ENCODE assay signal across 17 cellular contexts in genomic region chr9:36218411-36218901, GRCh38. TPM values are rescaled to one million over a fixed set of nuclear protein-coding genes. Genes with fewer than 3 reads are reported as not detected.
DNase-seq lines count a peak whose midpoint lies in the region; ATAC-seq and TF ChIP-seq lines count a peak whose summit lies in the region.
"Had no signal": no experiment of that assay in that cellular context is flagged by ENCODE, and none has a peak within 500 bp of the region (broad histone marks: within the 10 kb centered on the region; RNA-seq: fewer than 3 reads in every experiment).

No MANE protein-coding gene starts in this region.

- peak; percentile 69 to 90 for ATAC-seq in activated T-cell treated with anti-CD3 and anti-CD28 coated beads, Interleukin-2, amount 50 U/mL, for 72 hours (replicated peaks in 1 of 2)
- no peak for ATAC-seq in GM19455 (IDR thresholded peaks at IDR 0.05; ENCODE audit: unreplicated experiment)
- ATAC-seq in GM21825 (IDR thresholded peaks at IDR 0.05; ENCODE audit: unreplicated experiment) = no peak
- ATAC-seq: PC-3 had no signal

- in situ Hi-C loops in G401 (cut with HindIII; ENCODE audit: low sequenced_read_pairs) = no loop called here

- H3K4me3 Mint-ChIP-seq in activated T-cell treated with anti-CD3 and anti-CD28 coated beads, Interleukin-2, amount 50 U/mL, for 72 hours = peak overlapping the region; percentile 39 to 44

- TF ChIP-seq POLR2A in sigmoid colon (IDR thresholded peaks at IDR 0.05) = no peak

- H3K4me1 ChIP-seq in sigmoid colon = peaks cover 0 to 31% (median 13%) of the 10 kb centered on the region in 4 donors

- H3K9me3 ChIP-seq in sigmoid colon = peaks cover 0 to 2% (median 0%) of the 10 kb centered on the region in 4 donors
- H3K9me3 ChIP-seq: stomach had no signal

- H3K9me3 Mint-ChIP-seq in activated T-cell treated with anti-CD3 and anti-CD28 coated beads, Interleukin-2, amount 50 U/mL, for 72 hours = peaks cover 0 to 2% of the 10 kb centered on the region in 2 donors

- WGBS in sigmoid colon, 2 donors = 79 to 86% methylated on average over 7 of the region's 7 CpGs

- peaks cover 9 to 34% of the 10 kb centered on the region in 2 donors for H3K36me3 Mint-ChIP-seq in activated T-cell treated with anti-CD3 and anti-CD28 coated beads, Interleukin-2, amount 50 U/mL, for 72 hours (ENCODE audit: insufficient read depth in 2 of 2)

- H3K27me3 Mint-ChIP-seq in activated T-cell treated with anti-CD3 and anti-CD28 coated beads, Interleukin-2, amount 50 U/mL, for 72 hours (ENCODE audit: low read depth) = no peaks in the 10 kb centered on the region

- H3K4me3 ChIP-seq in sigmoid colon = no peak overlapping the region
- H3K4me3 ChIP-seq: BLaER1 treated with 17β-estradiol and CSF1 and Interleukin-3, amounts not matched to agents 10 nM and 100 nM; lung; stomach had no signal

- peaks cover 24 to 88% (median 51%) of the 10 kb centered on the region in 4 donors for H3K36me3 ChIP-seq in sigmoid colon

- H3K4me1 Mint-ChIP-seq in activated T-cell treated with anti-CD3 and anti-CD28 coated beads, Interleukin-2, amount 50 U/mL, for 72 hours (ENCODE audit: low read depth) = peaks cover 40% of the 10 kb centered on the region

- peak overlapping the region; percentile 81 for H3K27ac Mint-ChIP-seq in activated T-cell treated with anti-CD3 and anti-CD28 coated beads, Interleukin-2, amount 50 U/mL, for 72 hours

- TF ChIP-seq EP300 in sigmoid colon (IDR thresholded peaks at IDR 0.05) = no peak

- no peak for TF ChIP-seq CTCF in sigmoid colon (IDR thresholded peaks at IDR 0.05)

- intact Hi-C loops in sigmoid colon (cut with DNase I) = no loop called here

- no peak overlapping the region for H3K27ac ChIP-seq in sigmoid colon
- H3K27ac ChIP-seq: BLaER1 treated with 17β-estradiol and CSF1 and Interleukin-3, amounts not matched to agents 10 nM and 100 nM; stomach had no signal

- DNase-seq in Ammon's horn (ENCODE audit: low spot score) (peak; percentile 50), G401 (ENCODE audit: low spot score) (peak; percentile 75), mucosa of gallbladder (ENCODE audit: low spot score) (peak; percentile 30), sigmoid colon (no peak)
- DNase-seq in activated T-cell treated with anti-CD3 and anti-CD28 coated beads, Interleukin-2, amount 50 U/mL, for 72 hours = peak in 1 of 2 donors; percentile 11
- no peak for DNase-seq in stimulated activated CD4-positive, alpha-beta T cell treated with anti-CD3 and anti-CD28 coated beads, Interleukin-1b, Interleukin-23, amount 100 ng/mL, for 48 hours
- DNase-seq: GDM1; Kasumi-1; PC-3; stimulated activated CD4-positive, alpha-beta T cell treated with anti-CD3 and anti-CD28 coated beads, Interleukin-2, amount 100 ng/mL, for 24 hours; stomach; T-helper 9 cell had no signal

- H3K27me3 ChIP-seq in sigmoid colon = no peaks in the 10 kb centered on the region
- H3K27me3 ChIP-seq: BLaER1 treated with 17β-estradiol and CSF1 and Interleukin-3, amounts not matched to agents 10 nM and 100 nM; stomach had no signal

RNA-seq across cellular contexts. Expression of gene CLTA, which starts 27.7 kb away (rescaled TPM):
- 630 and 665 TPM in 2 replicates for total RNA-seq in G401 (2014; rRNA removed; shearing (Covaris generic))
- 10 to 100 TPM; 86.8 to 91.6 TPM for total RNA-seq in activated T-cell treated with anti-CD3 and anti-CD28 coated beads, Interleukin-2, amount 50 U/mL, for 72 hours
- total RNA-seq in mucosa of gallbladder = 185 TPM
- total RNA-seq in sigmoid colon = 100 to 1,000 TPM; 151 to 176 (median 169) TPM
- 100 to 1,000 TPM; 293 to 299 (median 295) TPM for polyA plus RNA-seq in sigmoid colon

RNA-seq across cellular contexts. Expression of gene GNE, which starts 39.8 kb away (rescaled TPM):
- 16.4 and 29.0 TPM in 2 replicates for total RNA-seq in G401 (2014; rRNA removed; shearing (Covaris generic))
- total RNA-seq in activated T-cell treated with anti-CD3 and anti-CD28 coated beads, Interleukin-2, amount 50 U/mL, for 72 hours = 10 to 100 TPM; 19.1 to 19.5 TPM
- total RNA-seq in mucosa of gallbladder = 24.6 TPM
- total RNA-seq in sigmoid colon = 10 to 100 TPM; 22.5 to 28.2 (median 25.2) TPM
- 10 to 100 TPM; 44.3 to 74.0 (median 47.4) TPM for polyA plus RNA-seq in sigmoid colon

RNA-seq across cellular contexts. Expression of gene CCIN, which starts 49.3 kb away (rescaled TPM):
- total RNA-seq in G401 (2014; rRNA removed; shearing (Covaris generic)) = 0.62 TPM in 1 of 2 replicates, not detected in the other
- under 1 TPM in 1 of 2 donors, not detected in 1; 0.12 TPM for total RNA-seq in activated T-cell treated with anti-CD3 and anti-CD28 coated beads, Interleukin-2, amount 50 U/mL, for 72 hours
- total RNA-seq in mucosa of gallbladder (0.12 TPM), sigmoid colon (1 to 10 TPM in 1 of 4 donors, under 1 TPM in 2, not detected in 1; 0.71 to 2.5 (median 0.95) TPM)
- polyA plus RNA-seq in sigmoid colon = under 1 TPM in 1 of 3 donors, not detected in 2; 0.07 TPM
- total RNA-seq: bronchial epithelial cell had no signal

Comparison
In these comparisons a context has a peak if more than half of its experiments do, and no peak if none do; other contexts are left out.
1. DNase-seq: peak in Ammon's horn (single experiment), G401 (single experiment) and mucosa of gallbladder (single experiment); none in sigmoid colon (single experiment) and stimulated activated CD4-positive, alpha-beta T cell treated with anti-CD3 and anti-CD28 coated beads, Interleukin-1b, Interleukin-23, amount 100 ng/mL, for 48 hours (single experiment).
2. ATAC-seq: peak in activated T-cell treated with anti-CD3 and anti-CD28 coated beads, Interleukin-2, amount 50 U/mL, for 72 hours (2 of 2); none in GM19455 (single experiment) and GM21825 (single experiment).